In genomic region chr12:124479680-124480468, GRCh38 we compare ENCODE assay signal across 9 cellular contexts.
A peak's percentile ranks its signal among the peaks of the same experiment; 100 is the strongest.
DNase-seq lines count a peak whose midpoint lies in the region; ATAC-seq, FAIRE-seq and TF ChIP-seq lines count a peak whose summit lies in the region.
"Had no signal": no experiment of that assay in that cellular context is flagged by ENCODE, and none has a peak within 500 bp of the region (broad histone marks: within the 10 kb centered on the region; RNA-seq: fewer than 3 reads in every experiment).

No MANE protein-coding gene starts in this region.

- intact Hi-C loops in GM12878 (cut with micrococcal nuclease; ENCODE audit: unreplicated experiment), result loop anchor here (1.0 to 5.0 kb wide), 4 partner anchors 15 to 292 kb away; partner anchors contain the start of gene NCOR2

- POLR2A ChIA-PET in GM12878 (lab: Charles Lee), result interaction anchor here (0.5 to 1.6 kb wide), 4 partner anchors 13 to 510 kb away, joined by 3 to 5 read pairs (median 4); no protein-coding TSS in a partner anchor

- no peaks in the 10 kb centered on the region for H4K20me1 ChIP-seq in GM12878 (ENCODE audit: control insufficient read depth, insufficient read depth)

- no peak for FAIRE-seq in GM12878 (lab: Jason Lieb, UNC)

- no peak overlapping the region; the same call in 1 of the 2 replicates for H3K9ac ChIP-seq in GM12878 (ENCODE audit: control insufficient read depth, insufficient read depth, low read length)
- peak overlapping the region; percentile 10 for H3K9ac ChIP-seq in neuronal stem cell (ENCODE audit: low read depth, low read length, poor library complexity)

- SMC1A ChIA-PET in GM12878 (lab: Charles Lee; ENCODE audit: uncharacterized antibody, unreplicated experiment), result interaction anchor here (0.9 to 2.0 kb wide), 5 partner anchors 10 to 26 kb away, joined by 3 to 7 read pairs (median 6); no protein-coding TSS in a partner anchor

- H3K27me3 ChIP-seq in GM12878 (replicated peaks in 1 of 2; ENCODE audit: control insufficient read depth in 2 of 2, insufficient read depth in 2 of 2, low read length in 1 of 2) (no peaks in the 10 kb centered on the region), neuronal stem cell (ENCODE audit: control insufficient read depth in 3 of 3, insufficient read depth in 3 of 3, low read depth in 1 of 3, low read length in 3 of 3) (no peaks in the 10 kb centered on the region)
- H3K27me3 ChIP-seq: MG63 had no signal

- in situ Hi-C loops in GM12878 (cut with MboI), result no loop called here

- peak overlapping the region; percentile 73 for H3K18ac ChIP-seq in neuronal stem cell (ENCODE audit: low read length)

- no peak for TF ChIP-seq CTCF in GM12878 (IDR thresholded peaks at IDR 0.05 in 2 of 3, conservative IDR thresholded peaks at IDR 0.05 in 1 of 3; ENCODE audit: control insufficient read depth in 2 of 3, extremely low read depth in 1 of 3, insufficient read depth in 1 of 3, low read depth in 3 of 3, low read length in 3 of 3)

- H3K14ac ChIP-seq in neuronal stem cell (ENCODE audit: low read length), result peak overlapping the region; percentile 95

- H4K8ac ChIP-seq in neuronal stem cell (ENCODE audit: low read depth, low read length), result no peak overlapping the region

- H2BK120ac ChIP-seq in neuronal stem cell (ENCODE audit: low read depth, low read length), result no peak overlapping the region

- H3K4me3 ChIP-seq in GM12878 (peak overlapping the region; percentile 51), neuronal stem cell (ENCODE audit: low read length in 2 of 2) (no peak overlapping the region)
- H3K4me3 ChIP-seq: MG63 had no signal

- peak overlapping the region; percentile 57 for H2AK5ac ChIP-seq in neuronal stem cell (ENCODE audit: low read depth, low read length)

- H3K27ac ChIP-seq in GM12878 (ENCODE audit: control insufficient read depth, insufficient read depth), result peak overlapping the region; percentile 86
- no peak overlapping the region for H3K27ac ChIP-seq in neuronal stem cell (replicated peaks; ENCODE audit: low read length)

- H3K79me2 ChIP-seq in GM12878 (ENCODE audit: control insufficient read depth, insufficient read depth, low read length), result peaks cover 24% of the 10 kb centered on the region

- peaks cover 9 to 59% of the 10 kb centered on the region in 2 experiments for H3K36me3 ChIP-seq in GM12878 (ENCODE audit: control insufficient read depth in 2 of 2, insufficient read depth in 2 of 2, low read length in 1 of 2)
- peaks cover 17 to 56% of the 10 kb centered on the region in 2 donors for H3K36me3 ChIP-seq in neuronal stem cell (replicated peaks in 1 of 2; ENCODE audit: control insufficient read depth in 2 of 2, insufficient read depth in 2 of 2, low read length in 2 of 2)

- H2BK12ac ChIP-seq in neuronal stem cell (ENCODE audit: low read length), result peak overlapping the region; percentile 32

- H2BK5ac ChIP-seq in neuronal stem cell (ENCODE audit: low read length), result peak overlapping the region; percentile 45

- H3K23ac ChIP-seq in neuronal stem cell (ENCODE audit: low read depth, low read length, poor library complexity), result peak overlapping the region; percentile 67

- DNase-seq in GM12878 (ENCODE audit: low read depth, low spot score) (no peak), neuronal stem cell (ENCODE audit: low spot score) (no peak), hypothalamus (lab: John Stamatoyannopoulos, UW) (no peak), NK-92 (lab: John Stamatoyannopoulos, UW; ENCODE audit: unreplicated experiment) (no peak), COLO829 (ENCODE audit: low spot score) (no peak), NCI-H2227 treated with DMSO at 0.1 percent for 48 hours (lab: John Stamatoyannopoulos, UW) (no peak)

- peaks cover 15% of the 10 kb centered on the region for H3K79me1 ChIP-seq in neuronal stem cell (ENCODE audit: low read depth, low read length)

- CTCF ChIA-PET in GM12878 (lab: Yijun Ruan, JAX), result interaction anchor here (1.2 to 1.5 kb wide), 2 partner anchors 14 kb away, joined by 3 to 4 read pairs; no protein-coding TSS in a partner anchor

- no TSS peak for BruUV-seq in GM12878 (replicated peaks; lab: Mats Ljungman, UMichigan)

- ATAC-seq in GM18867 (IDR thresholded peaks at IDR 0.05; ENCODE audit: unreplicated experiment) (peak; percentile 23), HG02840 (IDR thresholded peaks at IDR 0.05; ENCODE audit: low FRiP score, unreplicated experiment) (peak; percentile 16), GM12878 (peak; percentile 52)

- H3K4ac ChIP-seq in neuronal stem cell (ENCODE audit: low read length), result peak overlapping the region; percentile 70

- peak overlapping the region; percentile 69 for H2BK15ac ChIP-seq in neuronal stem cell (ENCODE audit: low read length)

- no peak for TF ChIP-seq RAD21 in GM12878 (IDR thresholded peaks at IDR 0.05; ENCODE audit: insufficient read depth, low read depth, low read length)

- RAD21 ChIA-PET in GM12878 (lab: Charles Lee; ENCODE audit: unreplicated experiment), result interaction anchor here (1.0 to 1.9 kb wide), 4 partner anchors 14 to 26 kb away, joined by 3 to 6 read pairs (median 4); no protein-coding TSS in a partner anchor

- no peak for TF ChIP-seq EP300 in GM12878 (IDR thresholded peaks at IDR 0.05; ENCODE audit: borderline replicate concordance in 1 of 2, control insufficient read depth in 1 of 2, low read depth in 2 of 2, low read length in 2 of 2)

- H3K9me3 ChIP-seq in GM12878 (replicated peaks; ENCODE audit: control insufficient read depth, insufficient read depth, low read length) (peaks cover 37% of the 10 kb centered on the region), neuronal stem cell (replicated peaks in 1 of 2; ENCODE audit: control insufficient read depth in 2 of 2, insufficient read depth in 1 of 2, low read depth in 1 of 2, low read length in 2 of 2) (peaks cover 0 to 6% of the 10 kb centered on the region in 2 donors)
- H3K9me3 ChIP-seq: MG63 had no signal

- H4K91ac ChIP-seq in neuronal stem cell (ENCODE audit: low read depth, low read length, poor library complexity), result no peak overlapping the region

- no peak for TF ChIP-seq POLR2A in GM12878 (IDR thresholded peaks at IDR 0.05; ENCODE audit: low read depth, low read length)

- H3K4me2 ChIP-seq in GM12878 (ENCODE audit: control insufficient read depth, insufficient read depth), result peak overlapping the region; percentile 88
- H3K4me2 ChIP-seq in neuronal stem cell (ENCODE audit: insufficient read depth, low read length, poor library complexity, severe bottlenecking), result no peak overlapping the region

- 57% methylated on average over 18 of the region's 19 CpGs for WGBS in GM12878 (ENCODE audit: insufficient coverage, insufficient replicate concordance, low lambda C conversion rate, missing lambda C conversion rate)
- WGBS in neuronal stem cell (ENCODE audit: extremely low coverage in 2 of 2, insufficient read length in 2 of 2, insufficient replicate concordance in 1 of 2), 2 donors, result no CpG with 5 or more reads among the region's 19 CpGs

- no peak overlapping the region for H2AFZ ChIP-seq in GM12878 (ENCODE audit: control insufficient read depth, low read depth, low read length)
- H2AFZ ChIP-seq in neuronal stem cell (ENCODE audit: low read length), result no peak overlapping the region

- H3K4me1 ChIP-seq in GM12878 (ENCODE audit: control insufficient read depth, insufficient read depth, low read length) (peaks cover 62% of the 10 kb centered on the region), neuronal stem cell (ENCODE audit: control insufficient read depth in 2 of 2, insufficient read depth in 1 of 2, low read depth in 1 of 2, low read length in 2 of 2) (peaks cover 0 to 16% of the 10 kb centered on the region in 2 donors)

TF ChIP-seq in GM12878, 131 proteins besides CTCF, POLR2A, EP300 and RAD21:
- TF ChIP-seq GATAD2B (conservative IDR thresholded peaks at IDR 0.05; ENCODE audit: low read depth), result peak; percentile 59; the same call in 1 of the 2 replicates
- peak; percentile 90 for TF ChIP-seq MEF2B (IDR thresholded peaks at IDR 0.05; ENCODE audit: partially characterized antibody, poor library complexity, severe bottlenecking)
- TF ChIP-seq RB1 (IDR thresholded peaks at IDR 0.05; ENCODE audit: borderline replicate concordance), result 0 out of 2 replicates have a peak, but pooled peaks have one; percentile 52
- TF ChIP-seq TBL1XR1 (IDR thresholded peaks at IDR 0.05; ENCODE audit: low read depth, low read length), result no peak
- peak; percentile 82 for TF ChIP-seq DPF2 (IDR thresholded peaks at IDR 0.05)
